Comparison of ENCODE assay signal across 8 cellular contexts in genomic region chr3:9715764-9716437, GRCh38. TPM values are rescaled to one million over a fixed set of nuclear protein-coding genes. Genes with fewer than 3 reads are reported as not detected.
A peak's percentile ranks its signal among the peaks of the same experiment; 100 is the strongest.
DNase-seq lines count a peak whose midpoint lies in the region; ATAC-seq, FAIRE-seq and TF ChIP-seq lines count a peak whose summit lies in the region.

No MANE protein-coding gene starts in this region.

- TF ChIP-seq CTCF in transverse colon (IDR thresholded peaks at IDR 0.05): peak; percentile 66 to 87 (median 71)

- DNase-seq in AG08396 (ENCODE audit: low spot score) (peak; percentile 87), H54 (ENCODE audit: insufficient read length, low spot score) (peak; percentile 89), SKM-1 (lab: John Stamatoyannopoulos, UW; ENCODE audit: unreplicated experiment) (peak; percentile 87), mesendoderm (peak; percentile 42), transverse colon (peak; percentile 78)
- peak in 2 of 3 donors; percentile 3 to 9 for DNase-seq in effector memory CD4-positive, alpha-beta T cell

- no peak overlapping the region for H2BK5ac ChIP-seq in mesendoderm (ENCODE audit: low read length)

- H3K23ac ChIP-seq in mesendoderm (ENCODE audit: low read length): no peak overlapping the region

- H3K9me3 ChIP-seq in effector memory CD4-positive, alpha-beta T cell (ENCODE audit: control insufficient read depth, low read length): no peaks in the 10 kb centered on the region
- no peaks in the 10 kb centered on the region for H3K9me3 ChIP-seq in transverse colon

- no peaks in the 10 kb centered on the region for H3K36me3 ChIP-seq in effector memory CD4-positive, alpha-beta T cell (ENCODE audit: control insufficient read depth, insufficient read depth, low read length)
- H3K36me3 ChIP-seq in mesendoderm (ENCODE audit: control insufficient read depth, insufficient read depth, low read length) (no peaks in the 10 kb centered on the region), transverse colon (no peaks in the 10 kb centered on the region)

- H3K79me2 ChIP-seq in mesendoderm (ENCODE audit: control insufficient read depth, insufficient read depth, low read length): no peaks in the 10 kb centered on the region

- no peak overlapping the region for H3K27ac ChIP-seq in effector memory CD4-positive, alpha-beta T cell (ENCODE audit: insufficient read depth, low read length, poor library complexity, severe bottlenecking)
- H3K27ac ChIP-seq in mesendoderm (ENCODE audit: low read depth, low read length) (no peak overlapping the region), transverse colon (peak overlapping the region; percentile 43 to 62 (median 54))

- no peak for TF ChIP-seq EP300 in transverse colon (IDR thresholded peaks at IDR 0.05; ENCODE audit: low read depth)

- H3K18ac ChIP-seq in mesendoderm (ENCODE audit: low read length): no peak overlapping the region

- no peak overlapping the region for H3K4me2 ChIP-seq in mesendoderm (ENCODE audit: low read length)

- no peak overlapping the region for H3K4ac ChIP-seq in mesendoderm (ENCODE audit: low read depth, low read length)

- no peak overlapping the region for H2BK120ac ChIP-seq in mesendoderm (ENCODE audit: low read depth, low read length)

- in situ Hi-C loops in transverse colon (cut with MboI; ENCODE audit: low pct_ligation_motif_present in 1 of 4, low pct_unique_long_range_greater_than_20kb in 1 of 4, low sequenced_read_pairs in 3 of 4): no loop called here

- H4K5ac ChIP-seq in mesendoderm (ENCODE audit: low read length): no peak overlapping the region

- H3K27me3 ChIP-seq in effector memory CD4-positive, alpha-beta T cell (replicated peaks; ENCODE audit: control insufficient read depth, insufficient read depth, low read length, poor library complexity, severe bottlenecking): no peaks in the 10 kb centered on the region
- no peaks in the 10 kb centered on the region for H3K27me3 ChIP-seq in mesendoderm (ENCODE audit: insufficient read depth, low read length, poor library complexity)
- H3K27me3 ChIP-seq in transverse colon: no peaks in the 10 kb centered on the region

- intact Hi-C loops in transverse colon (cut with DNase I; ENCODE audit: low total_unique reads): no loop called here

- no peak overlapping the region for H3K9ac ChIP-seq in mesendoderm (ENCODE audit: low read length)

- H3K79me1 ChIP-seq in mesendoderm (ENCODE audit: low read length): no peaks in the 10 kb centered on the region

- WGBS in mesendoderm (ENCODE audit: extremely low coverage, insufficient coverage, low lambda C conversion rate): no CpG with 5 or more reads among the region's 6 CpGs
- WGBS in transverse colon (ENCODE audit: low coverage in 1 of 2), 2 donors: 31 to 33% methylated on average over 1 to 6 of the region's 6 CpGs

- no peak overlapping the region for H2AK5ac ChIP-seq in mesendoderm (ENCODE audit: low read length)

- H3K4me1 ChIP-seq in effector memory CD4-positive, alpha-beta T cell (ENCODE audit: control insufficient read depth, insufficient read depth, low read length, poor library complexity, severe bottlenecking): no peaks in the 10 kb centered on the region
- H3K4me1 ChIP-seq in mesendoderm (ENCODE audit: control insufficient read depth, low read depth, low read length) (no peaks in the 10 kb centered on the region), transverse colon (peaks cover 0 to 12% (median 0%) of the 10 kb centered on the region in 4 donors)

- no peak overlapping the region for H2BK15ac ChIP-seq in mesendoderm (replicated peaks; ENCODE audit: low read depth)

- no peak for TF ChIP-seq POLR2A in H54 (IDR thresholded peaks at IDR 0.05; ENCODE audit: low read depth, low read length)
- no peak for TF ChIP-seq POLR2A in transverse colon (IDR thresholded peaks at IDR 0.05)

- FAIRE-seq in H54 (lab: Jason Lieb, UNC): no peak

- no peak overlapping the region for H4K8ac ChIP-seq in mesendoderm (ENCODE audit: low read depth, low read length)

- no peak overlapping the region for H3K56ac ChIP-seq in mesendoderm (ENCODE audit: low read length)

- H3K4me3 ChIP-seq in effector memory CD4-positive, alpha-beta T cell (ENCODE audit: insufficient read depth, low read depth, low read length, poor library complexity, severe bottlenecking): no peak overlapping the region
- H3K4me3 ChIP-seq in mesendoderm (ENCODE audit: low read length): no peak overlapping the region
- no peak overlapping the region for H3K4me3 ChIP-seq in transverse colon

- no peak for ATAC-seq in GM18502 (IDR thresholded peaks at IDR 0.05; ENCODE audit: poor library complexity, unreplicated experiment)
- no peak for ATAC-seq in HG03175 (IDR thresholded peaks at IDR 0.05; ENCODE audit: unreplicated experiment)

RNA-seq across cellular contexts. Expression of gene CPNE9, which starts 12.3 kb away (rescaled TPM):
- 1.4 TPM for polyA plus RNA-seq in mesendoderm (2013, experiment 1 of 2)
- 1.3 TPM for polyA plus RNA-seq in mesendoderm (2013, experiment 2 of 2)
- not detected for total RNA-seq in transverse colon

RNA-seq across cellular contexts. Expression of gene BRPF1, which starts 15.6 kb away (rescaled TPM):
- 15.6 TPM for polyA plus RNA-seq in mesendoderm (2013, experiment 1 of 2)
- polyA plus RNA-seq in mesendoderm (2013, experiment 2 of 2): 16.1 TPM
- total RNA-seq in transverse colon: 10 to 100 TPM in 3 of 4 donors, 1 to 10 TPM in 1; 9.4 to 18.7 (median 14.9) TPM

RNA-seq across cellular contexts. Expression of gene OGG1, which starts 33.9 kb away (rescaled TPM):
- 30.7 TPM for polyA plus RNA-seq in mesendoderm (2013, experiment 1 of 2)
- polyA plus RNA-seq in mesendoderm (2013, experiment 2 of 2): 35.5 TPM
- total RNA-seq in transverse colon: 10 to 100 TPM; 27.8 to 69.5 (median 39.7) TPM

RNA-seq across cellular contexts. Expression of gene CAMK1, which starts 53.8 kb away (rescaled TPM):
- polyA plus RNA-seq in mesendoderm (2013, experiment 1 of 2): 4.1 TPM
- polyA plus RNA-seq in mesendoderm (2013, experiment 2 of 2): 3.7 TPM
- total RNA-seq in transverse colon: 10 to 100 TPM in 3 of 4 donors, 1 to 10 TPM in 1; 5.6 to 45.0 (median 15.6) TPM

Comparison
In these comparisons a context has a peak if more than half of its experiments do, and no peak if none do; other contexts are left out.
1. DNase-seq: peak in every context shown above with its lines; median percentile 89 in H54; 87 in AG08396; 87 in SKM-1; 78 in transverse colon; 42 in mesendoderm; 6 in effector memory CD4-positive, alpha-beta T cell.
2. H3K27ac ChIP-seq: peak in transverse colon (4 of 4); none in effector memory CD4-positive, alpha-beta T cell (single experiment) and mesendoderm (single experiment).